Comparison of ENCODE assay signal across 31 cellular contexts in the genomic region with DNA sequence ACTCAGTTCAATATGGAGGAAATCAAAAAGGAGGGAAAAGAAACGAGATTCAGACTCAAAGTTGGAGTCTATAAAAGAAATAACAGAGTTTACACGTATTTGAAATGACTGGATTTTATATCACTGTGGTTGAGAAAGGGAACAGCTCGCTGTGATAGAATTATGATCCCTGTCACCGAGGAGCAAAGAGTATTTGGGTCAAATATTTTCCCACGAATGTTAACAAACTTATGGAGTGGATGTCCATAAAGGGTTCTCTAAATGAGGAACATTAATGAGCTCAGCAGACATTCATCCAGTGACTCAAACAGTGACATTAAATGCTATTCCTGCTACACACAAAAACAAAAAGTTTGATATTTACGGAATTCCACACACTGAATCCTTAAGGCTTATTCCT. TPM values are rescaled to one million over a fixed set of nuclear protein-coding genes. Genes with fewer than 3 reads are reported as not detected.
"Had no signal": no experiment of that assay in that cellular context is flagged by ENCODE, and none has a peak within 500 bp of the region (broad histone marks: within the 10 kb centered on the region; RNA-seq: fewer than 3 reads in every experiment).

No MANE protein-coding gene starts in this region.

- DNase-seq: activated CD4-positive, alpha-beta memory T cell treated with anti-CD3 and anti-CD28 coated beads for 36 hours; activated CD4-positive, alpha-beta T cell treated with anti-CD3 and anti-CD28 coated beads for 36 hours; activated CD4-positive, alpha-beta T cell treated with anti-CD3 and anti-CD28 coated beads, Interleukin-2, amount 10 ng/mL, durations not matched to agents 24 days and 14 days; activated CD4-positive, CD25-positive, alpha-beta regulatory T cell; activated CD4-positive, CD25-positive, alpha-beta regulatory T cell treated with anti-CD3 and anti-CD28 coated beads, Interleukin-2, amount 50 U/mL, for 72 hours; activated CD8-positive, alpha-beta memory T cell treated with anti-CD3 and anti-CD28 coated beads, Interleukin-2, amount 10 ng/mL, durations not matched to agents 7 days and 5 days; activated CD8-positive, alpha-beta memory T cell treated with anti-CD3 and anti-CD28 coated beads, Interleukin-2, amount 50 U/mL, for 4 hours; activated CD8-positive, alpha-beta T cell treated with anti-CD3 and anti-CD28 coated beads, Interleukin-2, amount 10 ng/mL, durations not matched to agents 7 days and 5 days; activated effector memory CD4-positive, alpha-beta T cell treated with anti-CD3 and anti-CD28 coated beads, Interleukin-2, amount 50 U/mL, for 16 hours; activated naive CD4-positive, alpha-beta T cell treated with anti-CD3 and anti-CD28 coated beads for 36 hours; activated naive CD8-positive, alpha-beta T cell treated with anti-CD3 and anti-CD28 coated beads for 36 hours; activated T-cell treated with anti-CD3 and anti-CD28 coated beads, Interleukin-2, amount 50 U/mL, for 1 hour; activated T-cell treated with anti-CD3 and anti-CD28 coated beads, Interleukin-2, amount 50 U/mL, for 48 hours; body of pancreas; caudate nucleus; effector CD8-positive, alpha-beta T cell; esophagus squamous epithelium; foreskin melanocyte; T-helper 2 cell had no signal

- FAIRE-seq: colon, endometrium, endothelial cell of umbilical vein had no signal

- H3K27ac ChIP-seq: body of pancreas, epithelial cell of prostate had no signal

- ATAC-seq: activated CD4-positive, alpha-beta T cell treated with anti-CD3 and anti-CD28 coated beads for 36 hours; activated CD8-positive, alpha-beta memory T cell treated with anti-CD3 and anti-CD28 coated beads, Interleukin-2, amount 10 ng/mL, durations not matched to agents 7 days and 5 days; activated CD8-positive, alpha-beta T cell treated with anti-CD3 and anti-CD28 coated beads, Interleukin-2, amount 10 ng/mL, durations not matched to agents 7 days and 5 days; body of pancreas had no signal

- H3K9me3 ChIP-seq: body of pancreas, esophagus squamous epithelium had no signal

- H3K27me3 ChIP-seq: body of pancreas, esophagus squamous epithelium had no signal

- H3K4me1 ChIP-seq: body of pancreas, esophagus squamous epithelium had no signal

- H3K36me3 ChIP-seq: esophagus squamous epithelium had no signal

- H3K4me3 ChIP-seq: body of pancreas, esophagus squamous epithelium had no signal

RNA-seq across cellular contexts. Expression of gene FHL5, which starts 57.9 kb away (rescaled TPM):
- total RNA-seq: activated CD4-positive, alpha-beta memory T cell treated with anti-CD3 and anti-CD28 coated beads for 36 hours; activated CD4-positive, alpha-beta T cell treated with anti-CD3 and anti-CD28 coated beads for 36 hours; activated CD4-positive, alpha-beta T cell treated with anti-CD3 and anti-CD28 coated beads, Interleukin-2, amount 10 ng/mL, durations not matched to agents 24 days and 14 days; activated CD8-positive, alpha-beta memory T cell treated with anti-CD3 and anti-CD28 coated beads for 36 hours; activated CD8-positive, alpha-beta memory T cell treated with anti-CD3 and anti-CD28 coated beads, Interleukin-2, amount 10 ng/mL, durations not matched to agents 7 days and 5 days; activated CD8-positive, alpha-beta T cell treated with anti-CD3 and anti-CD28 coated beads, Interleukin-2, amount 10 ng/mL, durations not matched to agents 7 days and 5 days; activated naive CD4-positive, alpha-beta T cell treated with anti-CD3 and anti-CD28 coated beads for 36 hours; activated naive CD8-positive, alpha-beta T cell treated with anti-CD3 and anti-CD28 coated beads for 36 hours; activated T-helper 1 cell treated with anti-CD3 and anti-CD28 coated beads, Interleukin-12 subunit alpha, Interleukin-12 subunit beta, Interleukin-2, Interleukin-4 antibody, amounts not matched to agents 30 ng/mL and 10 ng/mL and 1 ng/mL, durations not matched to agents 14 hours and 24 hours and 36 hours; activated T-helper 2 cell treated with anti-CD3 and anti-CD28 coated beads, Interferon-gamma antibody, Interleukin-2, Interleukin-4, amounts not matched to agents 10 μg/mL and 5 μg/mL and 100 μg/mL, durations not matched to agents 14 hours and 24 hours and 36 hours; chondrocyte; dermis microvascular lymphatic vessel endothelial cell; endothelial cell of umbilical vein; fibroblast of lung; fibroblast of villous mesenchyme; T-helper 1 cell treated with Interleukin-12 subunit alpha and Interleukin-12 subunit beta and Interleukin-4 antibody, amounts not matched to agents 30 ng/mL and 1 ng/mL, for 36 hours had no signal
- polyA plus RNA-seq: endothelial cell of umbilical vein had no signal
